ENCODE assay signal across 8 cellular contexts in the genomic region with DNA sequence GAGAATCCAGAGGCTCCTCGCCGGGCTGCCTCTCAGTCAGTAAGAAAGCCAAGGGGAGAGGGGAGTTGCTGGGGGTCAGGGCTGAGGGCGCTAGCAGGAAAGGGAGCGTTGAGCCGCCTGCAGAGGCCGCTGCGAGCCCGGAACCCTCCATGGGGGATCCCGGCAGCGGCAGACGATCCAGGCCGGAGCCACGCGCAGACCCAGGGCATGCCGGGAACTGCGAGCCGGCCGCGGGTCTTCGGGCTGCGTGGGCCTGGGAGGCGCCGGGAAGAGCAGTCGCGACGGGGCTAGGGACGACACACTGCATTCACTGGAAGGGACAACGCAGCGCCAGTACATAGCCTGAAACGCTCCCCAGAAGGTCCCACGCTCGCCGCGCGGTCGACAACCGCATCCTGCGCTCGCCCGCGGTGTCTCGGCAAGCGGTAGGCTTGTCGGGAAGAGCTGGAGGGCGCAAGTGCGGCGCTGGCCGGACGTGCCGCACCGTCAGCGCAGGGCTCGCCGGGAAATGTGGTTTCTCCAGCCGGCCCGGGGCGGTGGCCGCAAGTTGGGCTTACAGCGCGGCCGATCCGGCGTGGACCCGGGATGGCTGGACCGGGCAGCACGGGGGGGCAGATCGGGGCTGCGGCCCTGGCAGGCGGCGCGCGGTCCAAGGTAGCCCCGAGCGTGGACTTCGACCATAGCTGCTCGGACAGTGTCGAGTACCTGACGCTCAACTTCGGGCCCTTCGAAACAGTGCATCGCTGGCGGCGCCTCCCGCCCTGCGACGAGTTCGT. TPM values are rescaled to one million over a fixed set of nuclear protein-coding genes. Genes with fewer than 3 reads are reported as not detected.
DNase-seq lines count a peak whose midpoint lies in the region; ATAC-seq and TF ChIP-seq lines count a peak whose summit lies in the region.

A gene (plus strand): TSS at position 511 of the 776 bp plus-strand sequence. CDS start 75 bp downstream, at position 586.

- DNase-seq in NCI-H82 treated with DMSO at 0.1 percent for 48 hours (lab: John Stamatoyannopoulos, UW; ENCODE audit: unreplicated experiment) (peak; percentile 7), lung (ENCODE audit: low spot score) (peak; percentile 78)
- peak; percentile 80 for DNase-seq in activated CD8-positive, alpha-beta T cell treated with anti-CD3 and anti-CD28 coated beads, Interleukin-2, amount 10 ng/mL, durations not matched to agents 7 days and 5 days
- peak; percentile 53 to 73 (median 62) for DNase-seq in stimulated activated CD4-positive, alpha-beta T cell treated with anti-CD3 and anti-CD28 coated beads, TNF-alpha, amount 100 ng/mL, for 24 hours (ENCODE audit: low read depth in 3 of 3)

- ATAC-seq in GM19023 (IDR thresholded peaks at IDR 0.05; ENCODE audit: unreplicated experiment) (peak; percentile 78), HG03196 (IDR thresholded peaks at IDR 0.05; ENCODE audit: unreplicated experiment) (peak; percentile 78), lung (ENCODE audit: insufficient read depth, low FRiP score) (peak; percentile 94)
- peak; percentile 80 for ATAC-seq in activated CD8-positive, alpha-beta T cell treated with anti-CD3 and anti-CD28 coated beads, Interleukin-2, amount 10 ng/mL, durations not matched to agents 7 days and 5 days

- H3K27me3 ChIP-seq in BLaER1 (no peaks in the 10 kb centered on the region), ectodermal cell (ENCODE audit: control insufficient read depth, insufficient read depth, low read length, poor library complexity, severe bottlenecking) (no peaks in the 10 kb centered on the region), lung (ENCODE audit: control insufficient read depth, insufficient read depth) (no peaks in the 10 kb centered on the region)

- CTCF ChIA-PET in activated CD8-positive, alpha-beta T cell treated with anti-CD3 and anti-CD28 coated beads, Interleukin-2, amount 10 ng/mL, durations not matched to agents 7 days and 5 days (lab: Charles Lee), result interaction anchor here (0.6 to 2.1 kb wide), 10 partner anchors 9 to 178 kb away, joined by 3 to 6 read pairs (median 3); a partner anchor contains a TSS

- peaks cover 31% of the 10 kb centered on the region for H3K36me3 ChIP-seq in BLaER1
- peaks cover 21% of the 10 kb centered on the region for H3K36me3 ChIP-seq in ectodermal cell (ENCODE audit: control insufficient read depth, insufficient read depth, low read length)
- H3K36me3 ChIP-seq in lung (ENCODE audit: control insufficient read depth in 2 of 2, insufficient read depth in 2 of 2, low read length in 2 of 2), result peaks cover 3 to 10% of the 10 kb centered on the region in 2 donors

- peak within 1 kb of the TSS; percentile 95 for H3K27ac Mint-ChIP-seq in activated CD8-positive, alpha-beta T cell treated with anti-CD3 and anti-CD28 coated beads, Interleukin-2, amount 10 ng/mL, durations not matched to agents 7 days and 5 days

- H3K4me1 ChIP-seq in BLaER1 (peaks cover 28% of the 10 kb centered on the region), ectodermal cell (ENCODE audit: control insufficient read depth, insufficient read depth, low read length) (peaks cover 22% of the 10 kb centered on the region), lung (ENCODE audit: control insufficient read depth in 2 of 2, insufficient read depth in 2 of 2, low read length in 2 of 2) (peaks cover 0 to 22% of the 10 kb centered on the region in 2 donors)

- H3K4me1 Mint-ChIP-seq in activated CD8-positive, alpha-beta T cell treated with anti-CD3 and anti-CD28 coated beads, Interleukin-2, amount 10 ng/mL, durations not matched to agents 7 days and 5 days (ENCODE audit: low read depth), result peaks cover 38% of the 10 kb centered on the region

- H3K9me3 Mint-ChIP-seq in activated CD8-positive, alpha-beta T cell treated with anti-CD3 and anti-CD28 coated beads, Interleukin-2, amount 10 ng/mL, durations not matched to agents 7 days and 5 days (ENCODE audit: insufficient read depth), result peaks cover 11% of the 10 kb centered on the region

- WGBS in ectodermal cell, 2 experiments, result 0 to 1% methylated on average over 87 of the region's 87 CpGs
- 0% methylated on average over 83 to 87 of the region's 87 CpGs for WGBS in lung, 2 donors

- POLR2A ChIA-PET in activated CD8-positive, alpha-beta T cell treated with anti-CD3 and anti-CD28 coated beads, Interleukin-2, amount 10 ng/mL, durations not matched to agents 7 days and 5 days (lab: Charles Lee), result interaction anchor here (0.6 to 4.2 kb wide), 4 partner anchors 14 to 33 kb away, joined by 3 to 17 read pairs (median 5); a partner anchor contains a TSS

- no peaks in the 10 kb centered on the region; the same call in 1 of the 2 replicates for H4K20me1 ChIP-seq in BLaER1

- peaks cover 2% of the 10 kb centered on the region for H3K27me3 Mint-ChIP-seq in activated CD8-positive, alpha-beta T cell treated with anti-CD3 and anti-CD28 coated beads, Interleukin-2, amount 10 ng/mL, durations not matched to agents 7 days and 5 days (ENCODE audit: low read depth)

- H3K9me3 ChIP-seq in BLaER1 (peaks cover 10% of the 10 kb centered on the region; the same call in 1 of the 2 replicates), ectodermal cell (ENCODE audit: control insufficient read depth, low read length) (no peaks in the 10 kb centered on the region), lung (ENCODE audit: control insufficient read depth in 2 of 2, insufficient read depth in 1 of 2, low read length in 1 of 2) (peaks cover 0 to 3% of the 10 kb centered on the region in 2 donors)

- H3K4me3 Mint-ChIP-seq in activated CD8-positive, alpha-beta T cell treated with anti-CD3 and anti-CD28 coated beads, Interleukin-2, amount 10 ng/mL, durations not matched to agents 7 days and 5 days, result peak within 1 kb of the TSS; percentile 93

- H3K4me3 ChIP-seq in BLaER1 (peak within 1 kb of the TSS; percentile 78), ectodermal cell (ENCODE audit: insufficient read depth, low read depth, low read length) (peak within 1 kb of the TSS; percentile 82), lung (peak within 1 kb of the TSS; percentile 92)

- peak; percentile 27 for TF ChIP-seq CTCF in lung (IDR thresholded peaks at IDR 0.05; ENCODE audit: control extremely low read depth, extremely low read depth)

- H3K9ac ChIP-seq in BLaER1, result peak within 1 kb of the TSS; percentile 87

- peaks cover 17% of the 10 kb centered on the region for H3K36me3 Mint-ChIP-seq in activated CD8-positive, alpha-beta T cell treated with anti-CD3 and anti-CD28 coated beads, Interleukin-2, amount 10 ng/mL, durations not matched to agents 7 days and 5 days (ENCODE audit: low read depth)

- peak within 1 kb of the TSS; percentile 93 for H3K4me2 ChIP-seq in BLaER1

- peak within 1 kb of the TSS; percentile 91 for H3K27ac ChIP-seq in BLaER1
- H3K27ac ChIP-seq in ectodermal cell (ENCODE audit: insufficient read depth, low read depth, low read length, poor library complexity, severe bottlenecking), result peak within 1 kb of the TSS; percentile 78
- peak within 1 kb of the TSS; percentile 92 to 96 for H3K27ac ChIP-seq in lung (ENCODE audit: low read depth in 1 of 2, low read length in 1 of 2)

RNA-seq across cellular contexts. Expression of the gene that starts here (rescaled TPM):
- total RNA-seq in activated CD8-positive, alpha-beta T cell treated with anti-CD3 and anti-CD28 coated beads, Interleukin-2, amount 10 ng/mL, durations not matched to agents 7 days and 5 days, result 10 to 100 TPM; 56.2 to 58.0 TPM
- polyA plus RNA-seq in ectodermal cell (2013, experiment 1 of 4), result 54.3 TPM
- polyA plus RNA-seq in ectodermal cell (2013, experiment 2 of 4), result 56.9 TPM
- 33.7 TPM for polyA plus RNA-seq in ectodermal cell (2013, experiment 3 of 4)
- 37.1 TPM for polyA plus RNA-seq in ectodermal cell (2013, experiment 4 of 4)
- 10 to 100 TPM; 51.9 to 64.9 TPM for total RNA-seq in lung
- polyA plus RNA-seq in lung, result 10 to 100 TPM; 33.8 to 37.9 TPM

Comparison
In these comparisons a context has a peak if more than half of its experiments do, and no peak if none do; other contexts are left out.
1. Peak in every context shown above with its lines: DNase-seq, ATAC-seq, H3K4me3 ChIP-seq and H3K27ac ChIP-seq.
2. DNase-seq: peak in every context shown above with its lines; median percentile 80 in activated CD8-positive, alpha-beta T cell treated with anti-CD3 and anti-CD28 coated beads, Interleukin-2, amount 10 ng/mL, durations not matched to agents 7 days and 5 days; 78 in lung; 62 in stimulated activated CD4-positive, alpha-beta T cell treated with anti-CD3 and anti-CD28 coated beads, TNF-alpha, amount 100 ng/mL, for 24 hours; 7 in NCI-H82 treated with DMSO at 0.1 percent for 48 hours.